Comparison of ENCODE assay signal across 32 cellular contexts in the genomic region with DNA sequence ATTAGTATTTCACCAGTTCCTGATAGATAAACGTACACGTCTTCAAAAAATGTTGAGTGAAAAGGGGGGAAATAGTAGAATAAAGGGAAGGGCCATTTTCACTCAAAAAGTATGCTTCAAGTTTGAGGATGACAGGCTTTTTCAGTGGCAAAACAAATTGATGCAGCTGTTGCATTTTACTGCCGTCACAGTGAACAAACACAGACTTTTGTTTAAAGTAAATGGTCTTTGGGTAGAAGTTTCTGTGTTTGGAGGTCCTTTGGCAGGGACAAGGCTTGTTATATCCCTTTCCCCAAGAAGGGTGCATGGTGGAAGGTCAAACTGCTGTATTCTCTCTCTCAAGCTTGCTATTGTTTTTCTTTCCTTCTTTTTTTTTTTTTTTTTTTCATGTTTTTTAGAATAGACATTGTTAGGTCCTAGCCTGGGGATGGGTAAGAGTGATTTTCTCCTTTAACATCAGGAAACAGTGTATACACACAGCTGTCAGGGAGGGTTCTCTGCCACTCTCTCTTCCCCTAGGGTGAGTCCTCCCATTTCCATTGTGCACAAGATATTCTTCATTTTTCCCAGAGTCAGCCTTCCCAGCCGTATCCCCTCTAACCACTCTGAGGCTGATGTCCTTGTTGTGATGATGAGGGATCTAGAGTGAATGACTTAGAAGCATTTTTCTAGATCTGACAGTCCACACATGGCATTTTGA. TPM values are rescaled to one million over a fixed set of nuclear protein-coding genes. Genes with fewer than 3 reads are reported as not detected.
DNase-seq lines count a peak whose midpoint lies in the region; ATAC-seq, FAIRE-seq and TF ChIP-seq lines count a peak whose summit lies in the region.
"Had no signal": no experiment of that assay in that cellular context is flagged by ENCODE, and none has a peak within 500 bp of the region (broad histone marks: within the 10 kb centered on the region; RNA-seq: fewer than 3 reads in every experiment).

No MANE protein-coding gene starts in this region.

- TF ChIP-seq EP300 in K562 (IDR thresholded peaks at IDR 0.05; ENCODE audit: low read length): no peak

- no peak overlapping the region for H3K9ac ChIP-seq in K562 (ENCODE audit: insufficient read depth in 1 of 2, low read depth in 2 of 2, low read length in 2 of 2)

- H3K79me2 ChIP-seq in K562 (ENCODE audit: control insufficient read depth, insufficient read depth, low read length): no peaks in the 10 kb centered on the region

- H3K4me2 ChIP-seq in K562 (ENCODE audit: insufficient read depth, low read length): no peak overlapping the region

- TF ChIP-seq POLR2A in K562 (conservative IDR thresholded peaks at IDR 0.05): no peak

- TF ChIP-seq RAD21 in K562 (CRISPR knock-in tag; conservative IDR thresholded peaks at IDR 0.05 in 1 of 2, IDR thresholded peaks at IDR 0.05 in 1 of 2): no peak

- no TSS peak for BruUV-seq in K562 (replicated peaks; lab: Mats Ljungman, UMichigan)

- peak overlapping the region; percentile 55 for H3K27ac Mint-ChIP-seq in mesothelial cell of epicardium
- H3K27ac Mint-ChIP-seq: activated naive CD8-positive, alpha-beta T cell treated with anti-CD3 and anti-CD28 coated beads, Interleukin-2, amount 10 ng/mL, durations not matched to agents 7 days and 5 days; CD8-positive, alpha-beta T cell; endodermal cell; T-helper 2 cell treated with Interferon-gamma antibody and Interleukin-4, amounts not matched to agents 5 μg/mL and 100 μg/mL, for 36 hours had no signal

- DNase-seq in DMS53 (lab: John Stamatoyannopoulos, UW) (peak; percentile 27), DMS53 treated with DMSO at 0.1 percent for 48 hours (lab: John Stamatoyannopoulos, UW; ENCODE audit: unreplicated experiment) (no peak), K562 (ENCODE audit: extremely low read depth in 1 of 4, low spot score in 3 of 4) (no peak), mesothelial cell of epicardium (ENCODE audit: low spot score in 2 of 2, unreplicated experiment in 2 of 2) (no peak), upper lobe of right lung (no peak), inferior parietal cortex (ENCODE audit: extremely low spot score) (no peak)
- no peak for DNase-seq in activated CD8-positive, alpha-beta memory T cell treated with anti-CD3 and anti-CD28 coated beads for 24 hours
- DNase-seq: activated CD4-positive, alpha-beta T cell treated with anti-CD3 and anti-CD28 coated beads, Interleukin-2, amount 50 U/mL, for 4 hours; activated effector memory CD4-positive, alpha-beta T cell treated with Interleukin-2 at 50 U/mL for 16 hours; activated naive CD8-positive, alpha-beta T cell treated with anti-CD3 and anti-CD28 coated beads, Interleukin-2, amount 10 ng/mL, durations not matched to agents 7 days and 5 days; CD8-positive, alpha-beta T cell; DMS79; endodermal cell; heart right ventricle; KBM-7; left lung; midbrain; NCI-H187 treated with DMSO at 0.1 percent for 48 hours; NCI-H2227 treated with DMSO at 0.1 percent for 48 hours; stimulated activated CD4-positive, alpha-beta T cell treated with anti-CD3 and anti-CD28 coated beads, Interleukin-4, amount 100 ng/mL, for 4 hours; stimulated activated naive CD8-positive, alpha-beta T cell treated with anti-CD3 and anti-CD28 coated beads, Interleukin-15, Interleukin-2, amounts not matched to agents 100 U/mL and 50 U/mL, for 24 hours had no signal

- FAIRE-seq in K562 (lab: Jason Lieb, UNC): no peak
- FAIRE-seq: colon, GM12878 had no signal

- no peaks in the 10 kb centered on the region for H3K27me3 Mint-ChIP-seq in mesothelial cell of epicardium (ENCODE audit: low read depth)

- H3K36me3 ChIP-seq in K562 (ENCODE audit: control insufficient read depth, insufficient read depth, low read length) (no peaks in the 10 kb centered on the region), upper lobe of right lung (no peaks in the 10 kb centered on the region)
- H3K36me3 ChIP-seq: heart right ventricle, left lung had no signal

- no peaks in the 10 kb centered on the region for H3K9me1 ChIP-seq in K562 (ENCODE audit: control insufficient read depth, insufficient read depth, low read length)

- peaks cover 53% of the 10 kb centered on the region for H3K4me1 Mint-ChIP-seq in mesothelial cell of epicardium
- H3K4me1 Mint-ChIP-seq: endodermal cell had no signal

- H4K20me1 ChIP-seq in K562 (replicated peaks; ENCODE audit: control insufficient read depth, insufficient read depth, low read length): no peaks in the 10 kb centered on the region

- H3K36me3 Mint-ChIP-seq in mesothelial cell of epicardium: no peaks in the 10 kb centered on the region
- H3K36me3 Mint-ChIP-seq: activated naive CD8-positive, alpha-beta T cell treated with anti-CD3 and anti-CD28 coated beads, Interleukin-2, amount 10 ng/mL, durations not matched to agents 7 days and 5 days; CD8-positive, alpha-beta T cell had no signal

- H3K4me1 ChIP-seq in K562 (replicated peaks in 1 of 2; ENCODE audit: control insufficient read depth in 2 of 2, insufficient read depth in 2 of 2, low read length in 2 of 2): peaks cover 0 to 6% of the 10 kb centered on the region in 2 experiments; a peak in 2 of 5 replicates
- peaks cover under 1% of the 10 kb centered on the region for H3K4me1 ChIP-seq in upper lobe of right lung

- peak overlapping the region; percentile 28; the same call in 1 of the 2 replicates for H2AFZ ChIP-seq in K562 (ENCODE audit: low read depth, low read length)

- H3K9me3 Mint-ChIP-seq in mesothelial cell of epicardium: no peaks in the 10 kb centered on the region
- H3K9me3 Mint-ChIP-seq: CD8-positive, alpha-beta T cell; endodermal cell; neural crest cell; T-helper 2 cell treated with Interferon-gamma antibody and Interleukin-4, amounts not matched to agents 5 μg/mL and 100 μg/mL, for 36 hours had no signal

- no peaks in the 10 kb centered on the region for H3K27me3 ChIP-seq in K562 (ENCODE audit: control insufficient read depth in 2 of 2, insufficient read depth in 2 of 2, low read length in 2 of 2)
- H3K27me3 ChIP-seq in upper lobe of right lung: no peaks in the 10 kb centered on the region
- H3K27me3 ChIP-seq: heart right ventricle, left lung had no signal

- ATAC-seq in K562 (no peak), upper lobe of right lung (no peak), HG03571 (IDR thresholded peaks at IDR 0.05; ENCODE audit: unreplicated experiment) (no peak)
- ATAC-seq: CD8-positive, alpha-beta T cell; GM12878; HCT116; heart right ventricle; left lung; Panc1; stimulated activated naive CD8-positive, alpha-beta T cell treated with anti-CD3 and anti-CD28 coated beads, Interleukin-15, Interleukin-2, amounts not matched to agents 100 U/mL and 50 U/mL, for 24 hours had no signal

- in situ Hi-C loops in K562 (cut with MboI): loop anchor here (10.0 kb wide), 1 partner anchor 1392 kb away; no protein-coding TSS in a partner anchor

- POLR2A ChIA-PET in K562 (lab: Yijun Ruan, JAX): no interaction called here

- H3K4me3 Mint-ChIP-seq in mesothelial cell of epicardium: no peak overlapping the region
- H3K4me3 Mint-ChIP-seq: activated naive CD8-positive, alpha-beta T cell treated with anti-CD3 and anti-CD28 coated beads, Interleukin-2, amount 10 ng/mL, durations not matched to agents 7 days and 5 days; CD8-positive, alpha-beta T cell; endodermal cell; neural crest cell; T-helper 2 cell treated with Interferon-gamma antibody and Interleukin-4, amounts not matched to agents 5 μg/mL and 100 μg/mL, for 36 hours had no signal

- H3K27ac ChIP-seq in K562 (ENCODE audit: extremely low read depth, low read depth, low read length) (no peak overlapping the region), upper lobe of right lung (peak overlapping the region; percentile 18)
- H3K27ac ChIP-seq: 22Rv1, heart right ventricle, left lung, VCaP had no signal

- intact Hi-C loops in K562 (cut with micrococcal nuclease): no loop called here
- intact Hi-C loops in upper lobe of right lung (cut with DNase I): no loop called here

- WGBS in K562 (ENCODE audit: insufficient coverage, low coverage, missing lambda C conversion rate): 38% methylated on average over 4 of the region's 4 CpGs

- no peaks in the 10 kb centered on the region for H3K9me3 ChIP-seq in K562 (replicated peaks; ENCODE audit: control insufficient read depth, insufficient read depth, low read depth, low read length)
- no peaks in the 10 kb centered on the region for H3K9me3 ChIP-seq in upper lobe of right lung
- H3K9me3 ChIP-seq: left lung had no signal

- CTCF ChIA-PET in K562 (lab: Yijun Ruan, JAX; ENCODE audit: low intra/inter-chr PET ratio): no interaction called here

- TF ChIP-seq CTCF in K562 (IDR thresholded peaks at IDR 0.05 in 2 of 3, conservative IDR thresholded peaks at IDR 0.05 in 1 of 3; ENCODE audit: insufficient read depth in 2 of 3, low read depth in 1 of 3, low read length in 3 of 3) (no peak), mesothelial cell of epicardium (IDR thresholded peaks at IDR 0.05; ENCODE audit: unreplicated experiment) (no peak), upper lobe of right lung (IDR thresholded peaks at IDR 0.05) (no peak)

- H3K4me3 ChIP-seq in K562 (no peak overlapping the region), upper lobe of right lung (no peak overlapping the region)
- H3K4me3 ChIP-seq: GM12878, heart right ventricle, left lung had no signal

RNA-seq across cellular contexts. Expression of gene SUCNR1, which starts 6.6 kb away (rescaled TPM):
- not detected in 2 replicates for total RNA-seq in K562 (2011; cell fraction: chromatin; rRNA removed; ENCODE audit: low replicate concordance)
- total RNA-seq in K562 (2011; cell fraction: nucleolus; rRNA removed): not detected in 2 replicates
- 0.15 TPM in 2 replicates for total RNA-seq in K562 (2011; cell fraction: nucleoplasm; rRNA removed)
- total RNA-seq in K562 (2014; rRNA removed): 0.08 and 0.14 TPM in 2 replicates
- total RNA-seq in K562 (2014; rRNA removed; fragmentation: Illumina TruSeq; extraction: Trizol): 0.13 and 0.15 TPM in 2 replicates
- total RNA-seq in K562 (2015; rRNA removed; fragmentation: Illumina TruSeq; extraction: Trizol): 0.54 and 0.57 TPM in 2 replicates
- 0.09 and 0.24 TPM in 2 replicates for total RNA-seq in K562 (2021)
- polyA plus RNA-seq in K562 (2011; rRNA removed): 0.04 and 0.07 TPM in 2 replicates
- polyA plus RNA-seq in K562 (2011; cell fraction: cytosol; rRNA removed): 0.04 TPM in 1 of 2 replicates, not detected in the other
- polyA plus RNA-seq in K562 (2011; cell fraction: nucleus; rRNA removed): 0.06 TPM in 2 replicates
- polyA plus RNA-seq in K562 (2012): 0.33 and 0.68 TPM in 2 replicates
- polyA plus RNA-seq in K562 (2014; fragmentation: Illumina TruSeq; extraction: Trizol): 0.11 and 0.13 TPM in 2 replicates
- under 1 TPM; 0.08 to 0.10 TPM for polyA plus RNA-seq in K562 (2014; fragmentation: Nextera tagmentation; extraction: Ambion mirVana)
- polyA plus RNA-seq in K562 (2014; rRNA removed): 0.08 and 0.12 TPM in 2 replicates
- 0.07 and 0.09 TPM in 2 replicates for polyA minus RNA-seq in K562 (2011; rRNA and poly(A)+ RNA removed)
- not detected in 2 replicates for polyA minus RNA-seq in K562 (2011; cell fraction: cytosol; rRNA and poly(A)+ RNA removed)
- polyA minus RNA-seq in K562 (2011; cell fraction: nucleus; rRNA and poly(A)+ RNA removed): not detected in 2 replicates
- total RNA-seq in mesothelial cell of epicardium: 0.13 to 0.18 TPM (median 0.13 TPM) in 3 replicates
- total RNA-seq in upper lobe of right lung: 2.7 TPM
- total RNA-seq: CD8-positive, alpha-beta T cell; endodermal cell; neural crest cell had no signal

RNA-seq across cellular contexts. Expression of gene AADAC, which starts 52.9 kb away (rescaled TPM):
- total RNA-seq in K562 (2011; cell fraction: chromatin; rRNA removed; ENCODE audit: low replicate concordance): not detected in 2 replicates
- total RNA-seq in K562 (2011; cell fraction: nucleolus; rRNA removed): not detected in 2 replicates
- not detected in 2 replicates for total RNA-seq in K562 (2011; cell fraction: nucleoplasm; rRNA removed)
- not detected in 2 replicates for total RNA-seq in K562 (2014; rRNA removed)
- total RNA-seq in K562 (2014; rRNA removed; fragmentation: Illumina TruSeq; extraction: Trizol): not detected in 2 replicates
- not detected in 2 replicates for total RNA-seq in K562 (2015; rRNA removed; fragmentation: Illumina TruSeq; extraction: Trizol)
- 0.47 TPM in 1 of 2 replicates, not detected in the other for total RNA-seq in K562 (2021)
- not detected in 2 replicates for polyA plus RNA-seq in K562 (2011; rRNA removed)
- not detected in 2 replicates for polyA plus RNA-seq in K562 (2011; cell fraction: cytosol; rRNA removed)
- not detected in 2 replicates for polyA plus RNA-seq in K562 (2011; cell fraction: nucleus; rRNA removed)
- not detected in 2 replicates for polyA plus RNA-seq in K562 (2012)
- polyA plus RNA-seq in K562 (2014; fragmentation: Illumina TruSeq; extraction: Trizol): not detected in 2 replicates
- not detected for polyA plus RNA-seq in K562 (2014; fragmentation: Nextera tagmentation; extraction: Ambion mirVana)
- polyA plus RNA-seq in K562 (2014; rRNA removed): not detected in 2 replicates
- polyA minus RNA-seq in K562 (2011; rRNA and poly(A)+ RNA removed): not detected in 2 replicates
- polyA minus RNA-seq in K562 (2011; cell fraction: cytosol; rRNA and poly(A)+ RNA removed): not detected in 2 replicates
- polyA minus RNA-seq in K562 (2011; cell fraction: nucleus; rRNA and poly(A)+ RNA removed): not detected in 2 replicates
- total RNA-seq in mesothelial cell of epicardium: not detected in 3 replicates
- total RNA-seq in upper lobe of right lung: 3.2 TPM
- total RNA-seq: activated naive CD8-positive, alpha-beta T cell treated with anti-CD3 and anti-CD28 coated beads, Interleukin-2, amount 10 ng/mL, durations not matched to agents 7 days and 5 days; CD8-positive, alpha-beta T cell; endodermal cell; neural crest cell; pulmonary artery endothelial cell; SK-MEL-5 had no signal
- polyA plus RNA-seq: GM12878 had no signal
